In the genomic region with DNA sequence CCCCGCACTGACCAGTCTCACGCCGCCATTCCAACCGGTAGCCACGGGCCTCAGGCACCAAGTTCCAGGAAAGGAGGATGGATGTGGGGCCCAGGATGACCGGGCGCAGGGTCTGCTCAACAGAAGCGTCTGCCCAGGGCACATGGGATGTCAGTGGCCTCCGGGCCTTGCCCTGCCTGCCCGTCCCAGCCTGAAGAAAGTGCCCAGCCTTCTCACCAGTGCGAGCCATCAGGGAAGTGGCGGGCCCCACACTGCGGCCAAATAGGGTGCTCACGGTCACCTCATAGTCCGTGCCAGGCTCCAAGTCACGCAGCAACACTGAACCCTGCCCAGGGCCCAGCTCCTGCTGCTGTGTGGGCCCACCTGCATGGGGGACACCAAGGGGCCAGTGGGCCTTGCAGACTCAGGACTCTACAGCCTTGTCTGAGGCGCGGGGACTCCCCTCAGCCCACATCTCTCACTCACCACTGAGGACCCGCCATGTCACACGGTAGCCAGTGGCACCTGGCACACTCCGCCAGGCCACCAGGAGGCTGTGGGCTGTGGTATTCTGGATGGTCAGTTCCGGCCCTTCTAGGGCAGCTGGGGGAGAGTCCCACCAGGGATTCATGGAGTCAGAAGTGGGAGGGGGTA, we compare ENCODE assay signal across 31 cellular contexts. TPM values are rescaled to one million over a fixed set of nuclear protein-coding genes. Genes with fewer than 3 reads are reported as not detected.
"Had no signal": no experiment of that assay in that cellular context is flagged by ENCODE, and none has a peak within 500 bp of the region (broad histone marks: within the 10 kb centered on the region; RNA-seq: fewer than 3 reads in every experiment).

No MANE protein-coding gene starts in this region.

- H3K9me3 ChIP-seq: left lung, lower lobe of right lung, pancreas, psoas muscle, right lobe of liver, stomach, testis, thyroid gland, transverse colon, upper lobe of left lung, vagina had no signal

- H3K36me3 ChIP-seq: lower lobe of right lung, neural progenitor cell, pancreas, right lobe of liver, thyroid gland, transverse colon, upper lobe of left lung had no signal

- H3K27ac ChIP-seq: left lung, lower lobe of right lung, neural progenitor cell, pancreas, psoas muscle, right lobe of liver, stomach, testis, thyroid gland, transverse colon, upper lobe of left lung, vagina had no signal

- ATAC-seq: left lung; lower lobe of right lung; natural killer cell; pancreas; right lobe of liver; stimulated activated naive B cell treated with anti-CD40 and anti-IgM and Interleukin-4, amounts not matched to agents 10 μg/mL and 1 μg/mL and 100 μg/mL, for 72 hours; stimulated activated naive CD8-positive, alpha-beta T cell treated with anti-CD3 and anti-CD28 coated beads, Interleukin-15, Interleukin-2, amounts not matched to agents 100 U/mL and 50 U/mL, for 24 hours had no signal

- H3K27me3 ChIP-seq: neural progenitor cell, pancreas, right lobe of liver, testis, thyroid gland, vagina had no signal

- H3K27ac Mint-ChIP-seq: mesothelial cell of epicardium; naive B cell; natural killer cell; nephron progenitor cell; neural progenitor cell; stimulated activated naive B cell treated with anti-CD40 and anti-IgM and Interleukin-4, amounts not matched to agents 10 μg/mL and 1 μg/mL and 100 μg/mL, for 72 hours had no signal

- DNase-seq: hippocampal formation; kidney; left colon; lower lobe of right lung; mesendoderm; naive B cell; natural killer cell; nephron progenitor cell; psoas muscle; right lobe of liver; stimulated activated CD4-positive, alpha-beta T cell treated with anti-CD3 and anti-CD28 coated beads, Interleukin-1b, Interleukin-23, amount 100 ng/mL, for 48 hours; stimulated activated CD4-positive, alpha-beta T cell treated with anti-CD3 and anti-CD28 coated beads, Interleukin-2, amount 100 ng/mL, for 48 hours; stimulated activated CD4-positive, alpha-beta T cell treated with anti-CD3 and anti-CD28 coated beads, Interleukin-4, amount 100 ng/mL, for 4 hours; stimulated activated CD8-positive, alpha-beta memory T cell treated with anti-CD3 and anti-CD28 coated beads, Interleukin-4, amount 100 ng/mL, for 48 hours; stimulated activated naive B cell treated with anti-CD40 and anti-IgM and Interleukin-4, amounts not matched to agents 10 μg/mL and 1 μg/mL and 100 μg/mL, for 72 hours; stimulated activated naive CD8-positive, alpha-beta T cell treated with anti-CD3 and anti-CD28 coated beads, Interleukin-15, Interleukin-2, amounts not matched to agents 100 U/mL and 50 U/mL, for 24 hours; stomach; testis; thyroid gland; transverse colon had no signal

- H3K4me2 ChIP-seq: neural progenitor cell had no signal

- H3K4me3 ChIP-seq: left lung, lower lobe of right lung, neural progenitor cell, pancreas, psoas muscle, right lobe of liver, smooth muscle cell, stomach, testis, thyroid gland, transverse colon, upper lobe of left lung, vagina had no signal

- H3K4me1 ChIP-seq: lower lobe of right lung, neural progenitor cell, pancreas, right lobe of liver had no signal

- H3K36me3 Mint-ChIP-seq: mesothelial cell of epicardium, naive B cell, natural killer cell had no signal

- H3K4me3 Mint-ChIP-seq: mesothelial cell of epicardium; naive B cell; natural killer cell; nephron progenitor cell; neural progenitor cell; stimulated activated naive B cell treated with anti-CD40 and anti-IgM and Interleukin-4, amounts not matched to agents 10 μg/mL and 1 μg/mL and 100 μg/mL, for 72 hours had no signal

- H3K9me3 Mint-ChIP-seq: mesothelial cell of epicardium; naive B cell; natural killer cell; nephron progenitor cell; neural progenitor cell; stimulated activated naive B cell treated with anti-CD40 and anti-IgM and Interleukin-4, amounts not matched to agents 10 μg/mL and 1 μg/mL and 100 μg/mL, for 72 hours had no signal

- H2AFZ ChIP-seq: neural progenitor cell had no signal

RNA-seq across cellular contexts. Expression of a gene that starts 28.4 kb away (rescaled TPM):
- total RNA-seq: kidney, left colon, natural killer cell, pancreas, right lobe of liver, skeletal muscle tissue, thyroid gland, transverse colon, upper lobe of left lung had no signal
- polyA plus RNA-seq: liver had no signal

RNA-seq across cellular contexts. Expression of a gene that starts 29.6 kb away (rescaled TPM):
- total RNA-seq: kidney, left lung, liver, lower lobe of right lung, mesothelial cell of epicardium, natural killer cell, omental fat pad, pancreas, psoas muscle, right lobe of liver, skeletal muscle tissue, smooth muscle cell, stomach, thyroid gland, urinary bladder, vagina had no signal
- polyA plus RNA-seq: liver, pancreas, psoas muscle, urinary bladder had no signal
